ENCODE assay signal across 8 cellular contexts in genomic region chr2:34836361-34836760, GRCh38.
"Had no signal": no experiment of that assay in that cellular context is flagged by ENCODE, and none has a peak within 500 bp of the region (broad histone marks: within the 10 kb centered on the region; RNA-seq: fewer than 3 reads in every experiment).

No MANE protein-coding gene starts in this region.

- FAIRE-seq: H1, H54, HepG2 had no signal

- H3K27ac Mint-ChIP-seq: GM23338, H9, IgD-negative memory B cell had no signal

- H3K4me3 Mint-ChIP-seq: GM23338, H9, IgD-negative memory B cell had no signal

- ATAC-seq: GM23338, HepG2 had no signal

- DNase-seq: H9, HCEC 1CT, KBM-7 had no signal

- H3K27me3 Mint-ChIP-seq: IgD-negative memory B cell had no signal

- H3K4me2 ChIP-seq: GM23338 had no signal

- H3K4me3 ChIP-seq: GM23338 had no signal
